19 cellular contexts compared by ENCODE assay signal in genomic region chr6:7784248-7784647, GRCh38. TPM values are rescaled to one million over a fixed set of nuclear protein-coding genes. Genes with fewer than 3 reads are reported as not detected.
A peak's percentile ranks its signal among the peaks of the same experiment; 100 is the strongest.
DNase-seq lines count a peak whose midpoint lies in the region; ATAC-seq, FAIRE-seq and TF ChIP-seq lines count a peak whose summit lies in the region.
"Had no signal": no experiment of that assay in that cellular context is flagged by ENCODE, and none has a peak within 500 bp of the region (broad histone marks: within the 10 kb centered on the region; RNA-seq: fewer than 3 reads in every experiment).

No MANE protein-coding gene starts in this region.

- peaks cover 0 to 4% of the 10 kb centered on the region in 2 donors for H3K9me3 Mint-ChIP-seq in stimulated activated naive B cell treated with anti-CD40 and anti-IgM and Interleukin-4, amounts not matched to agents 10 μg/mL and 1 μg/mL and 100 μg/mL, for 72 hours
- no peaks in the 10 kb centered on the region for H3K9me3 Mint-ChIP-seq in activated naive CD8-positive, alpha-beta T cell treated with anti-CD3 and anti-CD28 coated beads, Interleukin-2, amount 50 U/mL, for 24 hours

- H4K20me1 ChIP-seq in HepG2 (ENCODE audit: insufficient read depth, low read length), result no peaks in the 10 kb centered on the region

- DNase-seq in HepG2 (ENCODE audit: low spot score) (no peak), right lobe of liver (no peak), adipocyte (ENCODE audit: low read depth) (no peak), head of caudate nucleus (peak in 39 of 42 donors; percentile 10 to 81 (median 45)), kidney glomerular epithelial cell (lab: John Stamatoyannopoulos, UW) (no peak), SW 1271 (lab: John Stamatoyannopoulos, UW) (no peak)
- no peak for DNase-seq in stimulated activated naive B cell treated with anti-CD40 and anti-IgM and Interleukin-4, amounts not matched to agents 10 μg/mL and 1 μg/mL and 100 μg/mL, for 72 hours
- no peak for DNase-seq in activated naive CD8-positive, alpha-beta T cell treated with anti-CD3 and anti-CD28 coated beads, Interleukin-2, amount 50 U/mL, for 24 hours
- DNase-seq: 8988T; AML-193; CD4-positive, alpha-beta memory T cell; DMS153; DMS79; GDM1; H9 had no signal

- 29% methylated on average over 6 of the region's 6 CpGs for WGBS in HepG2 (ENCODE audit: low lambda C conversion rate)
- 50% methylated on average over 6 of the region's 6 CpGs for WGBS in right lobe of liver (ENCODE audit: insufficient coverage, low coverage, low lambda C conversion rate, missing lambda C conversion rate)

- no peak overlapping the region for H3K4me3 ChIP-seq in HepG2 (replicated peaks in 1 of 3; ENCODE audit: insufficient read depth in 1 of 3, low read depth in 2 of 3, low read length in 3 of 3)
- H3K4me3 ChIP-seq in right lobe of liver, result no peak overlapping the region
- peak overlapping the region; percentile 42 for H3K4me3 ChIP-seq in adipocyte (ENCODE audit: low read length)

- H3K79me2 ChIP-seq in HepG2 (ENCODE audit: insufficient read depth, low read length), result no peaks in the 10 kb centered on the region

- H3K4me2 ChIP-seq in HepG2 (ENCODE audit: low read depth, low read length), result no peak overlapping the region
- H3K4me2 ChIP-seq: KMS-11 had no signal

- H2AFZ ChIP-seq in HepG2 (ENCODE audit: low read length), result no peak overlapping the region

- H3K36me3 Mint-ChIP-seq in stimulated activated naive B cell treated with anti-CD40 and anti-IgM and Interleukin-4, amounts not matched to agents 10 μg/mL and 1 μg/mL and 100 μg/mL, for 72 hours, result no peaks in the 10 kb centered on the region
- no peaks in the 10 kb centered on the region for H3K36me3 Mint-ChIP-seq in activated naive CD8-positive, alpha-beta T cell treated with anti-CD3 and anti-CD28 coated beads, Interleukin-2, amount 50 U/mL, for 24 hours (ENCODE audit: low read depth)
- H3K36me3 Mint-ChIP-seq: CD4-positive, alpha-beta memory T cell had no signal

- POLR2A ChIA-PET in HepG2 (lab: Yijun Ruan, JAX), result no interaction called here

- no peak overlapping the region for H3K9ac ChIP-seq in HepG2 (ENCODE audit: insufficient read depth, low read depth, low read length)
- H3K9ac ChIP-seq in adipocyte (ENCODE audit: low read length), result no peak overlapping the region
- H3K9ac ChIP-seq: KMS-11 had no signal

- H3K4me3 Mint-ChIP-seq in stimulated activated naive B cell treated with anti-CD40 and anti-IgM and Interleukin-4, amounts not matched to agents 10 μg/mL and 1 μg/mL and 100 μg/mL, for 72 hours, result no peak overlapping the region
- H3K4me3 Mint-ChIP-seq in activated naive CD8-positive, alpha-beta T cell treated with anti-CD3 and anti-CD28 coated beads, Interleukin-2, amount 50 U/mL, for 24 hours, result no peak overlapping the region
- H3K4me3 Mint-ChIP-seq: CD4-positive, alpha-beta memory T cell; H9 had no signal

- intact Hi-C loops in HepG2 (cut with micrococcal nuclease; ENCODE audit: unreplicated experiment) (no loop called here), right lobe of liver (cut with DNase I) (no loop called here), head of caudate nucleus (cut with DNase I) (no loop called here)

- H3K27me3 Mint-ChIP-seq in stimulated activated naive B cell treated with anti-CD40 and anti-IgM and Interleukin-4, amounts not matched to agents 10 μg/mL and 1 μg/mL and 100 μg/mL, for 72 hours, result peaks cover 16 to 17% of the 10 kb centered on the region in 2 donors
- H3K27me3 Mint-ChIP-seq in activated naive CD8-positive, alpha-beta T cell treated with anti-CD3 and anti-CD28 coated beads, Interleukin-2, amount 50 U/mL, for 24 hours, result peaks cover 23% of the 10 kb centered on the region

- no peak for TF ChIP-seq RAD21 in HepG2 (CRISPR knock-in tag; IDR thresholded peaks at IDR 0.05)

- peak overlapping the region; percentile 56 for H3K27ac Mint-ChIP-seq in stimulated activated naive B cell treated with anti-CD40 and anti-IgM and Interleukin-4, amounts not matched to agents 10 μg/mL and 1 μg/mL and 100 μg/mL, for 72 hours
- H3K27ac Mint-ChIP-seq in activated naive CD8-positive, alpha-beta T cell treated with anti-CD3 and anti-CD28 coated beads, Interleukin-2, amount 50 U/mL, for 24 hours, result no peak overlapping the region
- H3K27ac Mint-ChIP-seq: CD4-positive, alpha-beta memory T cell; H9 had no signal

- no peak for TF ChIP-seq CTCF in HepG2 (CRISPR knock-in tag; IDR thresholded peaks at IDR 0.05)
- TF ChIP-seq CTCF in right lobe of liver (IDR thresholded peaks at IDR 0.05), result no peak

- H3K36me3 ChIP-seq in HepG2 (replicated peaks in 1 of 2; ENCODE audit: control insufficient read depth in 1 of 2, insufficient read depth in 2 of 2, low read length in 2 of 2) (no peaks in the 10 kb centered on the region), right lobe of liver (no peaks in the 10 kb centered on the region), adipocyte (ENCODE audit: control insufficient read depth, insufficient read depth, low read length, severe bottlenecking) (no peaks in the 10 kb centered on the region)

- no peak for ATAC-seq in HepG2
- no peak for ATAC-seq in right lobe of liver
- ATAC-seq in stimulated activated naive B cell treated with anti-CD40 and anti-IgM and Interleukin-4, amounts not matched to agents 10 μg/mL and 1 μg/mL and 100 μg/mL, for 72 hours (replicated peaks), result no peak
- no peak for ATAC-seq in activated naive CD8-positive, alpha-beta T cell treated with anti-CD3 and anti-CD28 coated beads, Interleukin-2, amount 50 U/mL, for 24 hours

- peaks cover 1 to 53% of the 10 kb centered on the region in 2 experiments; a peak in 4 of 5 replicates for H3K27me3 ChIP-seq in HepG2 (ENCODE audit: control insufficient read depth in 1 of 2, insufficient read depth in 2 of 2, low read length in 2 of 2)
- H3K27me3 ChIP-seq in right lobe of liver, result no peaks in the 10 kb centered on the region
- H3K27me3 ChIP-seq in adipocyte (replicated peaks; ENCODE audit: control insufficient read depth, insufficient read depth, low read length), result no peaks in the 10 kb centered on the region

- no TSS peak for BruUV-seq in HepG2 (replicated peaks; lab: Mats Ljungman, UMichigan)

- TF ChIP-seq POLR2A in HepG2 (IDR thresholded peaks at IDR 0.05; ENCODE audit: insufficient read depth in 1 of 2, low read depth in 2 of 2, low read length in 2 of 2) (no peak), right lobe of liver (IDR thresholded peaks at IDR 0.05) (no peak)

- no peak for TF ChIP-seq EP300 in HepG2 (IDR thresholded peaks at IDR 0.05; ENCODE audit: low read depth in 2 of 2, low read length in 2 of 2)
- no peak for TF ChIP-seq EP300 in HepG2 (CRISPR knock-in tag; IDR thresholded peaks at IDR 0.05; ENCODE audit: borderline replicate concordance)

- H3K27ac ChIP-seq in HepG2 (ENCODE audit: extremely low read length, insufficient read depth, low read length) (no peak overlapping the region), right lobe of liver (no peak overlapping the region)
- H3K27ac ChIP-seq: C4-2B, KMS-11 had no signal

- CTCF ChIA-PET in HepG2 (lab: Yijun Ruan, JAX; ENCODE audit: low intra/inter-chr PET ratio, low total read pairs), result no interaction called here

- H3K9me3 ChIP-seq in HepG2 (ENCODE audit: low read length) (no peaks in the 10 kb centered on the region), right lobe of liver (no peaks in the 10 kb centered on the region), adipocyte (ENCODE audit: control insufficient read depth, low read length) (no peaks in the 10 kb centered on the region)

- FAIRE-seq in HepG2 (lab: Jason Lieb, UNC), result no peak
- FAIRE-seq: H1, HTR-8/SVneo had no signal

- H3K4me1 Mint-ChIP-seq in stimulated activated naive B cell treated with anti-CD40 and anti-IgM and Interleukin-4, amounts not matched to agents 10 μg/mL and 1 μg/mL and 100 μg/mL, for 72 hours, result peaks cover 13 to 17% of the 10 kb centered on the region in 2 donors
- no peaks in the 10 kb centered on the region for H3K4me1 Mint-ChIP-seq in activated naive CD8-positive, alpha-beta T cell treated with anti-CD3 and anti-CD28 coated beads, Interleukin-2, amount 50 U/mL, for 24 hours
- H3K4me1 Mint-ChIP-seq: CD4-positive, alpha-beta memory T cell; H9 had no signal

- in situ Hi-C loops in HepG2 (cut with HindIII; ENCODE audit: extremely low pct_ligation_motif_present, low pct_unique_long_range_greater_than_20kb), result no loop called here

- H3K4me1 ChIP-seq in HepG2 (ENCODE audit: insufficient read depth, low read length) (no peaks in the 10 kb centered on the region), right lobe of liver (no peaks in the 10 kb centered on the region), adipocyte (ENCODE audit: control insufficient read depth, insufficient read depth, low read length) (peaks cover 43% of the 10 kb centered on the region)

TF ChIP-seq in HepG2, 621 proteins besides CTCF, POLR2A, EP300 and RAD21 (continues in another document):
- peak; percentile 73 for TF ChIP-seq RAD51 (IDR thresholded peaks at IDR 0.05; ENCODE audit: borderline replicate concordance)
- TF ChIP-seq KAT7 (CRISPR knock-in tag; IDR thresholded peaks at IDR 0.05; ENCODE audit: borderline replicate concordance), result no peak

RNA-seq across cellular contexts. Expression of gene BMP6, which starts 58.3 kb away (rescaled TPM):
- total RNA-seq in HepG2 (2016; rRNA removed; fragmentation: Illumina TruSeq; extraction: Trizol) (0.09 TPM in 1 of 2 replicates, not detected in the other), right lobe of liver (1 to 10 TPM; 1.8 to 4.4 (median 2.6) TPM)
- not detected in 2 replicates for total RNA-seq in HepG2 (2016; cell fraction: cytosol; rRNA removed; fragmentation: Illumina TruSeq; extraction: Trizol; ENCODE audit: low read depth)
- total RNA-seq in HepG2 (2016; cell fraction: insoluble cytoplasmic fraction; rRNA removed; fragmentation: Illumina TruSeq; extraction: Trizol), result not detected in 2 replicates
- total RNA-seq in HepG2 (2016; cell fraction: membrane; rRNA removed; fragmentation: Illumina TruSeq; extraction: Trizol), result not detected in 2 replicates
- total RNA-seq in HepG2 (2016; cell fraction: nucleus; rRNA removed; fragmentation: Illumina TruSeq; extraction: Trizol), result not detected in 2 replicates
- polyA plus RNA-seq in HepG2 (2011; rRNA removed), result 0.14 and 0.18 TPM in 2 replicates
- polyA plus RNA-seq in HepG2 (2011; cell fraction: cytosol; rRNA removed), result 0.11 and 0.17 TPM in 2 replicates
- 0.10 and 0.13 TPM in 2 replicates for polyA plus RNA-seq in HepG2 (2011; cell fraction: nucleus; rRNA removed)
- polyA plus RNA-seq in HepG2 (2012), result 0.07 and 0.41 TPM in 2 replicates
- not detected in 2 replicates for polyA plus RNA-seq in HepG2 (2016; cell fraction: cytosol; fragmentation: Illumina TruSeq; extraction: Trizol; ENCODE audit: low read depth)
- polyA plus RNA-seq in HepG2 (2016; cell fraction: insoluble cytoplasmic fraction; fragmentation: Illumina TruSeq; extraction: Trizol; ENCODE audit: low read depth), result not detected in 2 replicates
- polyA plus RNA-seq in HepG2 (2016; cell fraction: membrane; fragmentation: Illumina TruSeq; extraction: Trizol; ENCODE audit: low read depth), result not detected in 2 replicates
- not detected in 2 replicates for polyA plus RNA-seq in HepG2 (2016; cell fraction: nucleus; fragmentation: Illumina TruSeq; extraction: Trizol; ENCODE audit: insufficient read depth, low read depth)
- 0.54 and 62.0 TPM in 2 replicates for polyA minus RNA-seq in HepG2 (2011; rRNA and poly(A)+ RNA removed; ENCODE audit: low replicate concordance)
- polyA minus RNA-seq in HepG2 (2011; cell fraction: cytosol; rRNA and poly(A)+ RNA removed), result 0.30 and 0.35 TPM in 2 replicates
- polyA minus RNA-seq in HepG2 (2011; cell fraction: nucleus; rRNA and poly(A)+ RNA removed), result 0.25 and 0.39 TPM in 2 replicates
- total RNA-seq: CD4-positive, alpha-beta memory T cell had no signal

Comparison
In these comparisons a context has a peak if more than half of its experiments do, and no peak if none do; other contexts are left out.
1. DNase-seq: peak in head of caudate nucleus (39 of 42); none in HepG2 (single experiment), right lobe of liver (0 of 3), adipocyte (single experiment), stimulated activated naive B cell treated with anti-CD40 and anti-IgM and Interleukin-4, amounts not matched to agents 10 μg/mL and 1 μg/mL and 100 μg/mL, for 72 hours (single experiment), kidney glomerular epithelial cell (single experiment), SW 1271 (0 of 2) and activated naive CD8-positive, alpha-beta T cell treated with anti-CD3 and anti-CD28 coated beads, Interleukin-2, amount 50 U/mL, for 24 hours (single experiment).